ENCODE assay signal across 8 cellular contexts in genomic region chr16:50369133-50369804, GRCh38.
DNase-seq lines count a peak whose midpoint lies in the region; ATAC-seq and TF ChIP-seq lines count a peak whose summit lies in the region.

No MANE protein-coding gene starts in this region.

- H3K4me1 Mint-ChIP-seq in activated naive CD8-positive, alpha-beta T cell (ENCODE audit: low read depth), result peaks cover 46% of the 10 kb centered on the region
- H3K4me1 Mint-ChIP-seq in memory B cell, result peaks cover 24% of the 10 kb centered on the region

- peak overlapping the region; percentile 92 for H3K4me3 Mint-ChIP-seq in activated naive CD8-positive, alpha-beta T cell
- H3K4me3 Mint-ChIP-seq in memory B cell, result peak overlapping the region; percentile 95

- no peaks in the 10 kb centered on the region for H3K27me3 Mint-ChIP-seq in activated naive CD8-positive, alpha-beta T cell
- peaks cover 8% of the 10 kb centered on the region for H3K27me3 Mint-ChIP-seq in memory B cell

- no peaks in the 10 kb centered on the region for H3K9me3 Mint-ChIP-seq in activated naive CD8-positive, alpha-beta T cell (ENCODE audit: low read depth)
- H3K9me3 Mint-ChIP-seq in memory B cell, result no peaks in the 10 kb centered on the region

- TF ChIP-seq CTCF in 22Rv1 (IDR thresholded peaks at IDR 0.05), result peak; percentile 35; the same call in 1 of the 2 replicates

- H3K27ac Mint-ChIP-seq in activated naive CD8-positive, alpha-beta T cell, result peak overlapping the region; percentile 91
- H3K27ac Mint-ChIP-seq in memory B cell, result peak overlapping the region; percentile 96

- POLR2A ChIA-PET in HEK293T (lab: Yijun Ruan, JAX), result no interaction called here

- H3K36me3 Mint-ChIP-seq in activated naive CD8-positive, alpha-beta T cell, result peaks cover 7% of the 10 kb centered on the region
- H3K36me3 Mint-ChIP-seq in memory B cell, result peaks cover 4% of the 10 kb centered on the region

- no peak for ATAC-seq in memory B cell (ENCODE audit: low read depth)
- ATAC-seq in HG03045 (IDR thresholded peaks at IDR 0.05; ENCODE audit: unreplicated experiment), result no peak
- ATAC-seq in HG02885 (IDR thresholded peaks at IDR 0.05; ENCODE audit: poor library complexity, unreplicated experiment), result no peak

- no peak for DNase-seq in HEK293T (ENCODE audit: extremely low spot score)
- no peak for DNase-seq in memory B cell (ENCODE audit: low spot score in 2 of 2)
- no peak for DNase-seq in RKO (ENCODE audit: low spot score)
- DNase-seq in COLO668 (lab: John Stamatoyannopoulos, UW; ENCODE audit: unreplicated experiment), result no peak

- CTCF ChIA-PET in HEK293T (lab: Yijun Ruan, JAX), result interaction anchor here (0.6 to 2.3 kb wide), 3 partner anchors 138 to 395 kb away, joined by 3 to 6 read pairs (median 4); no protein-coding TSS in a partner anchor

- H3K27ac ChIP-seq in 22Rv1, result no peak overlapping the region

TF ChIP-seq in HEK293T, 16 proteins besides CTCF, POLR2A, EP300 and RAD21:
- TF ChIP-seq FOXK2 (IDR thresholded peaks at IDR 0.05) (no peak), NFRKB (IDR thresholded peaks at IDR 0.05) (no peak), L3MBTL2 (conservative IDR thresholded peaks at IDR 0.05) (peak; percentile 29; the same call in 1 of the 2 replicates)
